ENCODE assay signal across 8 cellular contexts in the genomic region with DNA sequence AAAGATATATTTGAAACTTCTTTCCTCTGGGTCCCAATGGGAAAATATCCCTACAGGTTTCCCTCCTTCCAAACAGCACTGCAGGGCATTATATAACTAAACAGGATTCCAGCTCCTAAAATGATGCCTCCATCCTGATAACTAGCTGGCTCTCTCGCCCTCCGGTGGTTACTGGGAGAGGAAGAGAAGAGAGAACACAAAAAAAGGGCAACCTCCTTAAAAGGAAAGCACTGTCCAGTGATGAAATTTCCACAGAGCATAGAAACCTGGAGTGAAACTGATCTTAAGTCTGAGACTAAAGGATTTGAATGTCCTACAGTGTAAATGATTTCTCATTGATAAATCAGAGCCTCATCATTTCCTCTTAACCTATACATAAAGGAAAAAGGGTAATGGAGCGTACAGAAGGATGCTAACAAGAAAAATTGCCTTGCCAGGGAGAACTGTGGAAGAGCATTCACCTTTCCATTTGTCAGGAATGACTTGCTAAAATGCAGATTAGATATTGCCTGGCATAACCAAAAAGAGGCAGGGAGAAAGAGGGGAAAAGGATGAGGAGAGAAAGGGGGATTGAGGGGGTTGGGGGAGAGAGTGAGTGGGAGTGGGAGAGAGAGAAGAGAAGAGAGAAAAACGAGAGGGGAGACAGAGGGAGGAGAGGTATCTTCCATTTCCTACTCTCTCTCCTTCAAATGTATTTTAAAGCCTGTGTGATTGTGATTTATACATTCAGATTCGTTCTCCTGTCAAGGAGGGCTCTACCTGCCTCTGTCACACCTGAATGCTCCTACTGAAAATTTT.
DNase-seq lines count a peak whose midpoint lies in the region; ATAC-seq and TF ChIP-seq lines count a peak whose summit lies in the region.

No MANE protein-coding gene starts in this region.

- H3K79me2 ChIP-seq in hepatocyte = peaks cover 81% of the 10 kb centered on the region

- DNase-seq in NCI-H1092 treated with DMSO at 0.1 percent for 48 hours (lab: John Stamatoyannopoulos, UW) (peak; percentile 72), hepatocyte (ENCODE audit: low spot score) (peak; percentile 71), GM20000 (ENCODE audit: low spot score) (no peak), germinal center (ENCODE audit: low spot score) (no peak)
- peak; percentile 22 for DNase-seq in activated CD8-positive, alpha-beta T cell treated with anti-CD3 and anti-CD28 coated beads, Interleukin-2, amount 10 ng/mL, durations not matched to agents 7 days and 5 days

- H3K4me2 ChIP-seq in hepatocyte = peak overlapping the region; percentile 79

- H3K36me3 ChIP-seq in ES-I3 (ENCODE audit: insufficient read depth, low read length) = no peaks in the 10 kb centered on the region
- H3K36me3 ChIP-seq in hepatocyte (replicated peaks; ENCODE audit: insufficient read depth, low read depth) = no peaks in the 10 kb centered on the region
- H3K36me3 ChIP-seq in skeletal muscle tissue (ENCODE audit: control insufficient read depth in 3 of 3, insufficient read depth in 3 of 3, low read length in 3 of 3) = no peaks in the 10 kb centered on the region

- peaks cover 53% of the 10 kb centered on the region for H3K4me1 ChIP-seq in ES-I3 (ENCODE audit: insufficient read depth, low read length)
- H3K4me1 ChIP-seq in hepatocyte (ENCODE audit: insufficient read depth) = peaks cover 27% of the 10 kb centered on the region
- peaks cover 48 to 69% (median 66%) of the 10 kb centered on the region in 3 donors for H3K4me1 ChIP-seq in skeletal muscle tissue (ENCODE audit: control insufficient read depth in 3 of 3, insufficient read depth in 3 of 3, low read length in 3 of 3)

- H3K27me3 ChIP-seq in hepatocyte (no peaks in the 10 kb centered on the region), skeletal muscle tissue (ENCODE audit: control insufficient read depth in 3 of 3, insufficient read depth in 3 of 3, low read length in 3 of 3) (no peaks in the 10 kb centered on the region)

- TF ChIP-seq CTCF in hepatocyte (IDR thresholded peaks at IDR 0.05; ENCODE audit: poor library complexity) = peak; percentile 51
- TF ChIP-seq CTCF in GM20000 (IDR thresholded peaks at IDR 0.05; ENCODE audit: extremely low read depth, missing control alignments) = no peak

- H2AFZ ChIP-seq in hepatocyte = no peak overlapping the region

- peak overlapping the region; percentile 88 for H3K27ac ChIP-seq in hepatocyte
- H3K27ac ChIP-seq in skeletal muscle tissue (ENCODE audit: low read depth, low read length) = peak overlapping the region; percentile 68

- H3K9me3 ChIP-seq in ES-I3 (ENCODE audit: control insufficient read depth, insufficient read depth, low read length) (no peaks in the 10 kb centered on the region), hepatocyte (ENCODE audit: low read depth) (no peaks in the 10 kb centered on the region), skeletal muscle tissue (ENCODE audit: control insufficient read depth in 3 of 3, low read length in 3 of 3) (no peaks in the 10 kb centered on the region)

- no peaks in the 10 kb centered on the region for H3K9me3 Mint-ChIP-seq in activated CD8-positive, alpha-beta T cell treated with anti-CD3 and anti-CD28 coated beads, Interleukin-2, amount 10 ng/mL, durations not matched to agents 7 days and 5 days (ENCODE audit: insufficient read depth)

- H4K20me1 ChIP-seq in hepatocyte (ENCODE audit: insufficient read depth, poor library complexity, severe bottlenecking) = peaks cover 13% of the 10 kb centered on the region

- H3K27ac Mint-ChIP-seq in activated CD8-positive, alpha-beta T cell treated with anti-CD3 and anti-CD28 coated beads, Interleukin-2, amount 10 ng/mL, durations not matched to agents 7 days and 5 days = no peak overlapping the region

- no peak for ATAC-seq in activated CD8-positive, alpha-beta T cell treated with anti-CD3 and anti-CD28 coated beads, Interleukin-2, amount 10 ng/mL, durations not matched to agents 7 days and 5 days
- no peak for ATAC-seq in HG03521 (IDR thresholded peaks at IDR 0.05; ENCODE audit: unreplicated experiment)

- peak overlapping the region; percentile 84 for H3K9ac ChIP-seq in ES-I3 (ENCODE audit: low read depth, low read length)
- peak overlapping the region; percentile 47 to 68 (median 51) for H3K9ac ChIP-seq in skeletal muscle tissue (ENCODE audit: low read depth in 1 of 3, low read length in 3 of 3)

- no peaks in the 10 kb centered on the region for H3K9me2 ChIP-seq in hepatocyte (replicated peaks; ENCODE audit: insufficient read depth)

- H3K36me3 Mint-ChIP-seq in activated CD8-positive, alpha-beta T cell treated with anti-CD3 and anti-CD28 coated beads, Interleukin-2, amount 10 ng/mL, durations not matched to agents 7 days and 5 days (ENCODE audit: low read depth) = no peaks in the 10 kb centered on the region

- POLR2A ChIA-PET in activated CD8-positive, alpha-beta T cell treated with anti-CD3 and anti-CD28 coated beads, Interleukin-2, amount 10 ng/mL, durations not matched to agents 7 days and 5 days (lab: Charles Lee) = no interaction called here

- CTCF ChIA-PET in activated CD8-positive, alpha-beta T cell treated with anti-CD3 and anti-CD28 coated beads, Interleukin-2, amount 10 ng/mL, durations not matched to agents 7 days and 5 days (lab: Charles Lee) = interaction anchor here (0.6 kb wide), 1 partner anchor 8 kb away, joined by 3 read pairs; no protein-coding TSS in a partner anchor

- H3K27me3 Mint-ChIP-seq in activated CD8-positive, alpha-beta T cell treated with anti-CD3 and anti-CD28 coated beads, Interleukin-2, amount 10 ng/mL, durations not matched to agents 7 days and 5 days (ENCODE audit: low read depth) = peaks cover 36% of the 10 kb centered on the region

- 16% methylated on average over 4 of the region's 5 CpGs for WGBS in hepatocyte (ENCODE audit: low lambda C conversion rate, missing lambda C conversion rate)

- H3K4me3 ChIP-seq in hepatocyte = peak overlapping the region; percentile 64
- peak overlapping the region; percentile 56 to 76 (median 59) for H3K4me3 ChIP-seq in skeletal muscle tissue (ENCODE audit: low read length in 3 of 3)

- no peak overlapping the region for H3K4me3 Mint-ChIP-seq in activated CD8-positive, alpha-beta T cell treated with anti-CD3 and anti-CD28 coated beads, Interleukin-2, amount 10 ng/mL, durations not matched to agents 7 days and 5 days

- no peaks in the 10 kb centered on the region for H3K4me1 Mint-ChIP-seq in activated CD8-positive, alpha-beta T cell treated with anti-CD3 and anti-CD28 coated beads, Interleukin-2, amount 10 ng/mL, durations not matched to agents 7 days and 5 days (ENCODE audit: low read depth)

Comparison
In these comparisons a context has a peak if more than half of its experiments do, and no peak if none do; other contexts are left out.
1. DNase-seq: peak in NCI-H1092 treated with DMSO at 0.1 percent for 48 hours (single experiment), activated CD8-positive, alpha-beta T cell treated with anti-CD3 and anti-CD28 coated beads, Interleukin-2, amount 10 ng/mL, durations not matched to agents 7 days and 5 days (single experiment) and hepatocyte (single experiment); none in GM20000 (single experiment) and germinal center (single experiment).